Comparison of ENCODE assay signal across 20 cellular contexts in the genomic region with DNA sequence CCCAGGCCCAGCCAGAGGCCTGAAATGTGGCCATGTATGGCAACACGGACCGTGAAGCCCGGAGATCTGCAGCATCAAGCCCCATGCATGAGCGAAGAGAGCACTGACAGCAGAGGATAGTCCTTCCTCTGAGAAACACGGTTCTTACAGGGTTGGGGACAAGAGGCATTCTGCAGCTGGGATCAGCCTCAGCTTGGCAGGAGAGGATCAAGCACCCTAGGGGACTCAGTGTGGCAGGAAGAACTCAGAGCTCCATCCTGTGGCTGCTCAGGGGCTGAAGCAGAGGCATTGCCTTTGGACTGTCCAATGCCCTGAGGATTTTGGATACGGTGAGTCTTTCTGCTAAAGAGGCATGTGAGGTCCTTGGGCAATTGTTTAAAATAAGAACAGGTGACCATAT.
A peak's percentile ranks its signal among the peaks of the same experiment; 100 is the strongest.
DNase-seq lines count a peak whose midpoint lies in the region; ATAC-seq and TF ChIP-seq lines count a peak whose summit lies in the region.
"Had no signal": no experiment of that assay in that cellular context is flagged by ENCODE, and none has a peak within 500 bp of the region (broad histone marks: within the 10 kb centered on the region; RNA-seq: fewer than 3 reads in every experiment).

No MANE protein-coding gene starts in this region.

- peaks cover 0 to 3% (median 0%) of the 10 kb centered on the region in 7 donors for H3K27me3 ChIP-seq in heart right ventricle

- no peak overlapping the region for H3K4me3 ChIP-seq in heart right ventricle

- no peaks in the 10 kb centered on the region for H3K4me1 Mint-ChIP-seq in progenitor cell of endocrine pancreas (ENCODE audit: low read depth)
- H3K4me1 Mint-ChIP-seq in activated T-helper 1 cell treated with anti-CD3 and anti-CD28 coated beads, Interleukin-12 subunit alpha, Interleukin-12 subunit beta, Interleukin-2, Interleukin-4 antibody, amounts not matched to agents 30 ng/mL and 10 ng/mL and 1 ng/mL, durations not matched to agents 14 hours and 24 hours and 36 hours (ENCODE audit: low read depth) = no peaks in the 10 kb centered on the region
- H3K4me1 Mint-ChIP-seq: activated naive CD8-positive, alpha-beta T cell treated with anti-CD3 and anti-CD28 coated beads, Interleukin-2, amount 10 ng/mL, durations not matched to agents 7 days and 5 days; CD4-positive, alpha-beta memory T cell; central memory CD8-positive, alpha-beta T cell; naive thymus-derived CD4-positive, alpha-beta T cell had no signal

- 63 to 66% methylated on average over 6 of the region's 6 CpGs for WGBS in heart right ventricle, 2 donors

- no peaks in the 10 kb centered on the region for H3K9me3 ChIP-seq in heart right ventricle

- peak; percentile 26 for DNase-seq in NCI-H2107 treated with DMSO at 0.1 percent for 48 hours (lab: John Stamatoyannopoulos, UW; ENCODE audit: unreplicated experiment)
- no peak for DNase-seq in NCI-H2107 (lab: John Stamatoyannopoulos, UW)
- DNase-seq in NCI-H524 treated with DMSO at 0.1 percent for 48 hours (lab: John Stamatoyannopoulos, UW) = peak; percentile 29
- peak in 1 of 2 donors; percentile 10 for DNase-seq in heart right ventricle
- DNase-seq in progenitor cell of endocrine pancreas (ENCODE audit: low spot score, unreplicated experiment) = no peak
- DNase-seq in activated T-helper 1 cell treated with anti-CD3 and anti-CD28 coated beads, Interleukin-12 subunit alpha, Interleukin-12 subunit beta, Interleukin-2, Interleukin-4 antibody, amounts not matched to agents 30 ng/mL and 10 ng/mL and 1 ng/mL, durations not matched to agents 14 hours and 24 hours and 36 hours (ENCODE audit: low spot score) = no peak
- DNase-seq: activated naive CD8-positive, alpha-beta T cell treated with anti-CD3 and anti-CD28 coated beads, Interleukin-2, amount 10 ng/mL, durations not matched to agents 7 days and 5 days; CD4-positive, alpha-beta memory T cell; GDM1; Kasumi-1; kidney glomerular epithelial cell; naive thymus-derived CD4-positive, alpha-beta T cell; NCI-H2029; stimulated activated naive CD4-positive, alpha-beta T cell; SW 1271 had no signal

- intact Hi-C loops in heart right ventricle (cut with DNase I) = loop anchor here in 6 of 10 donors (2.0 to 10.0 kb wide), 4 partner anchors 232 to 244 kb away; no protein-coding TSS in a partner anchor
- intact Hi-C loops in activated T-helper 1 cell treated with anti-CD3 and anti-CD28 coated beads, Interleukin-12 subunit alpha, Interleukin-12 subunit beta, Interleukin-2, Interleukin-4 antibody, amounts not matched to agents 30 ng/mL and 10 ng/mL and 1 ng/mL, durations not matched to agents 14 hours and 24 hours and 36 hours (cut with micrococcal nuclease) = no loop called here

- TF ChIP-seq CTCF in heart right ventricle (IDR thresholded peaks at IDR 0.05) (peak in 7 of 9 donors; percentile 20 to 52 (median 28)), progenitor cell of endocrine pancreas (IDR thresholded peaks at IDR 0.05; ENCODE audit: unreplicated experiment) (peak; percentile 28)

- no peak overlapping the region for H3K27ac ChIP-seq in heart right ventricle
- H3K27ac ChIP-seq: 22Rv1 had no signal

- H3K27ac Mint-ChIP-seq in progenitor cell of endocrine pancreas = no peak overlapping the region
- no peak overlapping the region for H3K27ac Mint-ChIP-seq in activated T-helper 1 cell treated with anti-CD3 and anti-CD28 coated beads, Interleukin-12 subunit alpha, Interleukin-12 subunit beta, Interleukin-2, Interleukin-4 antibody, amounts not matched to agents 30 ng/mL and 10 ng/mL and 1 ng/mL, durations not matched to agents 14 hours and 24 hours and 36 hours
- H3K27ac Mint-ChIP-seq: activated naive CD8-positive, alpha-beta T cell treated with anti-CD3 and anti-CD28 coated beads, Interleukin-2, amount 10 ng/mL, durations not matched to agents 7 days and 5 days; CD4-positive, alpha-beta memory T cell; naive thymus-derived CD4-positive, alpha-beta T cell had no signal

- peak; percentile 52 to 85 (median 68) for ATAC-seq in heart right ventricle
- no peak for ATAC-seq in GM19463 (IDR thresholded peaks at IDR 0.05; ENCODE audit: unreplicated experiment)
- no peak for ATAC-seq in HG02885 (IDR thresholded peaks at IDR 0.05; ENCODE audit: poor library complexity, unreplicated experiment)
- ATAC-seq: activated CD4-positive, CD25-positive, alpha-beta regulatory T cell treated with anti-CD3 and anti-CD28 coated beads, Interleukin-2, amount 50 U/mL, for 24 hours; naive thymus-derived CD4-positive, alpha-beta T cell had no signal

- no peaks in the 10 kb centered on the region for H3K36me3 Mint-ChIP-seq in progenitor cell of endocrine pancreas (ENCODE audit: insufficient read depth)
- no peaks in the 10 kb centered on the region for H3K36me3 Mint-ChIP-seq in activated T-helper 1 cell treated with anti-CD3 and anti-CD28 coated beads, Interleukin-12 subunit alpha, Interleukin-12 subunit beta, Interleukin-2, Interleukin-4 antibody, amounts not matched to agents 30 ng/mL and 10 ng/mL and 1 ng/mL, durations not matched to agents 14 hours and 24 hours and 36 hours (ENCODE audit: low read depth)
- H3K36me3 Mint-ChIP-seq: activated naive CD8-positive, alpha-beta T cell treated with anti-CD3 and anti-CD28 coated beads, Interleukin-2, amount 10 ng/mL, durations not matched to agents 7 days and 5 days; CD4-positive, alpha-beta memory T cell; naive thymus-derived CD4-positive, alpha-beta T cell had no signal

- no peaks in the 10 kb centered on the region for H3K4me1 ChIP-seq in heart right ventricle

- H3K36me3 ChIP-seq in heart right ventricle = no peaks in the 10 kb centered on the region

- H3K27me3 Mint-ChIP-seq in progenitor cell of endocrine pancreas = peaks cover 5% of the 10 kb centered on the region
- H3K27me3 Mint-ChIP-seq in activated T-helper 1 cell treated with anti-CD3 and anti-CD28 coated beads, Interleukin-12 subunit alpha, Interleukin-12 subunit beta, Interleukin-2, Interleukin-4 antibody, amounts not matched to agents 30 ng/mL and 10 ng/mL and 1 ng/mL, durations not matched to agents 14 hours and 24 hours and 36 hours (ENCODE audit: insufficient read depth) = no peaks in the 10 kb centered on the region
- H3K27me3 Mint-ChIP-seq: central memory CD8-positive, alpha-beta T cell had no signal

- H3K9me3 Mint-ChIP-seq in progenitor cell of endocrine pancreas (ENCODE audit: low read depth) = no peaks in the 10 kb centered on the region
- H3K9me3 Mint-ChIP-seq in activated T-helper 1 cell treated with anti-CD3 and anti-CD28 coated beads, Interleukin-12 subunit alpha, Interleukin-12 subunit beta, Interleukin-2, Interleukin-4 antibody, amounts not matched to agents 30 ng/mL and 10 ng/mL and 1 ng/mL, durations not matched to agents 14 hours and 24 hours and 36 hours = no peaks in the 10 kb centered on the region
- H3K9me3 Mint-ChIP-seq: naive thymus-derived CD4-positive, alpha-beta T cell had no signal

- no peak overlapping the region for H3K4me3 Mint-ChIP-seq in progenitor cell of endocrine pancreas (ENCODE audit: low read depth)
- H3K4me3 Mint-ChIP-seq in activated T-helper 1 cell treated with anti-CD3 and anti-CD28 coated beads, Interleukin-12 subunit alpha, Interleukin-12 subunit beta, Interleukin-2, Interleukin-4 antibody, amounts not matched to agents 30 ng/mL and 10 ng/mL and 1 ng/mL, durations not matched to agents 14 hours and 24 hours and 36 hours = no peak overlapping the region
- H3K4me3 Mint-ChIP-seq: activated naive CD8-positive, alpha-beta T cell treated with anti-CD3 and anti-CD28 coated beads, Interleukin-2, amount 10 ng/mL, durations not matched to agents 7 days and 5 days; CD4-positive, alpha-beta memory T cell; central memory CD8-positive, alpha-beta T cell; naive thymus-derived CD4-positive, alpha-beta T cell had no signal

Comparison
In these comparisons a context has a peak if more than half of its experiments do, and no peak if none do; other contexts are left out.
1. DNase-seq: peak in NCI-H2107 treated with DMSO at 0.1 percent for 48 hours (single experiment) and NCI-H524 treated with DMSO at 0.1 percent for 48 hours (single experiment); none in NCI-H2107 (single experiment), progenitor cell of endocrine pancreas (single experiment) and activated T-helper 1 cell treated with anti-CD3 and anti-CD28 coated beads, Interleukin-12 subunit alpha, Interleukin-12 subunit beta, Interleukin-2, Interleukin-4 antibody, amounts not matched to agents 30 ng/mL and 10 ng/mL and 1 ng/mL, durations not matched to agents 14 hours and 24 hours and 36 hours (single experiment).
2. ATAC-seq: peak in heart right ventricle (8 of 8); none in GM19463 (single experiment) and HG02885 (single experiment).